ENCODE assay signal across 8 cellular contexts in the genomic region with DNA sequence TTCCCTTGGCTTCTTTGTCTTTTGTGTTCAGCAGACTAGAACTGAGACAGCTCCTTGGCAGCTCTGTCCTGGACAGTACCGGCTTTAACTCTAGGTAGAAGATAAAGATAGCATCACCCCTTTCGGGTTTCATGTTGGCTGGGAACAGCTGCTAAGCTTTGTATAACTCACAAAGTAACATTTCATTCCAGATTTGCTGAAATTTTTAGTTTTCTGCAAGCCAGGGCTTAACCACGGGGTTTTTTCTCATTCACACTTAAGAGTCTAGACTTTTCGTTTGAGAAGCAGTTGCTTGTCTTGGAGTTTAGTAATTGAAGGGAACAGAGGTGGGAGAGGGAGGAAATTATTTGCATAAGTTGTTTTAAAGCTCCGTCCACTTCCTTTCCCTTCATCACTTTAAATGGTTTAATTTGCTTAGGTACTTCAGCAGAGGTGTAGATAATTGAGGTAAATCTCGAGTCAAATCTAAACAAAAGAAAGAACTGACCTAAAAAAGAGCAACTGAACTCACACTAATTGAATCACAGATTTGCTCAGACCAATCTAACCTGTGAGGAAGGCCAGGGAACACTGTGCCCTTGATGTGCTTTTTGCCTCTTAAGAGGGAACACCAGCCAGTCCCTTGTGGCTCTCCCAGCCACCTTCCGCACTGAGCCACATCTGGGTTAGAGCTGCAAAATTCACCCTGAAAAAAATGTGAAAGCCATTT. TPM values are rescaled to one million over a fixed set of nuclear protein-coding genes. Genes with fewer than 3 reads are reported as not detected.
DNase-seq lines count a peak whose midpoint lies in the region; ATAC-seq and TF ChIP-seq lines count a peak whose summit lies in the region.

No MANE protein-coding gene starts in this region.

- CTCF ChIA-PET in activated CD8-positive, alpha-beta T cell treated with anti-CD3 and anti-CD28 coated beads for 36 hours (lab: Charles Lee): interaction anchor here (1.1 kb wide), 1 partner anchor 35 kb away, joined by 3 read pairs; no protein-coding TSS in a partner anchor
- CTCF ChIA-PET in Caco-2 (lab: Charles Lee): no interaction called here

- no peak for DNase-seq in activated CD8-positive, alpha-beta T cell treated with anti-CD3 and anti-CD28 coated beads for 36 hours
- peak; percentile 23 for DNase-seq in osteocyte (ENCODE audit: extremely low spot score, unreplicated experiment)
- DNase-seq in Caco-2: no peak
- no peak for DNase-seq in ureter (ENCODE audit: low spot score)
- no peak for DNase-seq in dorsolateral prefrontal cortex
- DNase-seq in body of pancreas: no peak

- H3K9me3 ChIP-seq in Caco-2 (no peaks in the 10 kb centered on the region), body of pancreas (no peaks in the 10 kb centered on the region)

- 45 to 55% methylated on average over 7 of the region's 7 CpGs for WGBS in body of pancreas, 2 donors

- intact Hi-C loops in activated CD8-positive, alpha-beta T cell treated with anti-CD3 and anti-CD28 coated beads for 36 hours (cut with micrococcal nuclease): no loop called here
- intact Hi-C loops in Caco-2 (cut with micrococcal nuclease; ENCODE audit: unreplicated experiment): no loop called here
- intact Hi-C loops in dorsolateral prefrontal cortex (cut with DNase I): no loop called here
- intact Hi-C loops in body of pancreas (cut with DNase I): no loop called here

- H3K4me3 Mint-ChIP-seq in activated CD8-positive, alpha-beta T cell treated with anti-CD3 and anti-CD28 coated beads for 36 hours: peak overlapping the region; percentile 5
- H3K4me3 Mint-ChIP-seq in osteocyte (ENCODE audit: unreplicated experiment): no peak overlapping the region
- no peak overlapping the region for H3K4me3 Mint-ChIP-seq in Caco-2 (ENCODE audit: unreplicated experiment)

- POLR2A ChIA-PET in activated CD8-positive, alpha-beta T cell treated with anti-CD3 and anti-CD28 coated beads for 36 hours (lab: Charles Lee): interaction anchor here (0.7 to 0.9 kb wide), 2 partner anchors 14 to 68 kb away, joined by 3 to 5 read pairs; no protein-coding TSS in a partner anchor
- POLR2A ChIA-PET in Caco-2 (lab: Charles Lee): no interaction called here

- H3K4me1 ChIP-seq in Caco-2: peaks cover 23% of the 10 kb centered on the region
- peaks cover 88% of the 10 kb centered on the region for H3K4me1 ChIP-seq in body of pancreas

- H3K4me1 Mint-ChIP-seq in activated CD8-positive, alpha-beta T cell treated with anti-CD3 and anti-CD28 coated beads for 36 hours (ENCODE audit: low read depth): peaks cover 79% of the 10 kb centered on the region
- H3K4me1 Mint-ChIP-seq in osteocyte (ENCODE audit: unreplicated experiment) (peaks cover 54% of the 10 kb centered on the region), Caco-2 (ENCODE audit: low read depth, unreplicated experiment) (peaks cover 26% of the 10 kb centered on the region)

- no TSS peak for BruUV-seq in Caco-2 (replicated peaks; lab: Mats Ljungman, UMichigan)

- peak overlapping the region in 3 of 59 donors; percentile 8 to 23 (median 15) for H3K27ac ChIP-seq in dorsolateral prefrontal cortex
- H3K27ac ChIP-seq in body of pancreas: peak overlapping the region in 2 of 4 donors; percentile 30 to 48

- no peak for TF ChIP-seq POLR2A in body of pancreas (IDR thresholded peaks at IDR 0.05)

- no peak for TF ChIP-seq CTCF in activated CD8-positive, alpha-beta T cell treated with anti-CD3 and anti-CD28 coated beads for 36 hours (IDR thresholded peaks at IDR 0.05)
- TF ChIP-seq CTCF in osteocyte (IDR thresholded peaks at IDR 0.05) (no peak), Caco-2 (IDR thresholded peaks at IDR 0.05; ENCODE audit: insufficient read depth in 1 of 2, low read depth in 1 of 2, low read length in 1 of 2, severe bottlenecking in 1 of 2, unreplicated experiment in 1 of 2) (no peak), dorsolateral prefrontal cortex (IDR thresholded peaks at IDR 0.05 in 54 of 56, conservative IDR thresholded peaks at IDR 0.05 in 2 of 56; ENCODE audit: low read depth in 1 of 56, partially characterized antibody in 56 of 56) (no peak), body of pancreas (IDR thresholded peaks at IDR 0.05) (no peak)

- no peaks in the 10 kb centered on the region for H3K27me3 Mint-ChIP-seq in activated CD8-positive, alpha-beta T cell treated with anti-CD3 and anti-CD28 coated beads for 36 hours
- no peaks in the 10 kb centered on the region for H3K27me3 Mint-ChIP-seq in osteocyte (ENCODE audit: unreplicated experiment)
- H3K27me3 Mint-ChIP-seq in Caco-2 (ENCODE audit: insufficient read depth, unreplicated experiment): no peaks in the 10 kb centered on the region

- no peaks in the 10 kb centered on the region for H3K9me3 Mint-ChIP-seq in activated CD8-positive, alpha-beta T cell treated with anti-CD3 and anti-CD28 coated beads for 36 hours
- H3K9me3 Mint-ChIP-seq in osteocyte (ENCODE audit: unreplicated experiment) (no peaks in the 10 kb centered on the region), Caco-2 (ENCODE audit: unreplicated experiment) (no peaks in the 10 kb centered on the region)

- no peak overlapping the region for H3K4me3 ChIP-seq in Caco-2 (ENCODE audit: low read depth, low read length)
- H3K4me3 ChIP-seq in dorsolateral prefrontal cortex: no peak overlapping the region
- no peak overlapping the region for H3K4me3 ChIP-seq in body of pancreas

- H3K36me3 ChIP-seq in Caco-2 (ENCODE audit: control insufficient read depth, insufficient read depth, low read length) (no peaks in the 10 kb centered on the region), body of pancreas (replicated peaks in 1 of 2; ENCODE audit: insufficient read depth in 1 of 2, low read depth in 2 of 2) (no peaks in the 10 kb centered on the region)

- H3K27me3 ChIP-seq in Caco-2 (replicated peaks; ENCODE audit: control insufficient read depth, insufficient read depth, low read length): no peaks in the 10 kb centered on the region
- H3K27me3 ChIP-seq in dorsolateral prefrontal cortex: peaks cover 0 to 3% (median 0%) of the 10 kb centered on the region in 45 donors
- no peaks in the 10 kb centered on the region for H3K27me3 ChIP-seq in body of pancreas

- peak overlapping the region; percentile 73 for H3K27ac Mint-ChIP-seq in activated CD8-positive, alpha-beta T cell treated with anti-CD3 and anti-CD28 coated beads for 36 hours
- H3K27ac Mint-ChIP-seq in osteocyte (ENCODE audit: unreplicated experiment) (peak overlapping the region; percentile 69), Caco-2 (ENCODE audit: unreplicated experiment) (no peak overlapping the region)

- ATAC-seq in GM18907 (IDR thresholded peaks at IDR 0.05; ENCODE audit: unreplicated experiment) (peak; percentile 40), HG02763 (IDR thresholded peaks at IDR 0.05; ENCODE audit: unreplicated experiment) (peak; percentile 43), body of pancreas (no peak)
- no peak for ATAC-seq in activated CD8-positive, alpha-beta T cell treated with anti-CD3 and anti-CD28 coated beads for 36 hours

- peaks cover 16% of the 10 kb centered on the region for H3K36me3 Mint-ChIP-seq in activated CD8-positive, alpha-beta T cell treated with anti-CD3 and anti-CD28 coated beads for 36 hours (ENCODE audit: low read depth)
- no peaks in the 10 kb centered on the region for H3K36me3 Mint-ChIP-seq in osteocyte (ENCODE audit: unreplicated experiment)
- H3K36me3 Mint-ChIP-seq in Caco-2 (ENCODE audit: insufficient read depth, unreplicated experiment): peaks cover 10% of the 10 kb centered on the region

RNA-seq across cellular contexts. Expression of a gene that starts 48.3 kb away (rescaled TPM):
- 10 to 100 TPM; 18.7 to 19.7 TPM for total RNA-seq in activated CD8-positive, alpha-beta T cell treated with anti-CD3 and anti-CD28 coated beads for 36 hours
- total RNA-seq in osteocyte (29.4 and 29.9 TPM in 2 replicates), Caco-2 (2022) (48.6 and 51.1 TPM in 2 replicates), ureter (74.6 TPM), dorsolateral prefrontal cortex (10 to 100 TPM in 27 of 120 experiments, 1 to 10 TPM in 93; 3.4 to 21.0 (median 7.6) TPM), body of pancreas (10 to 100 TPM; 33.5 to 44.8 TPM)

Comparison
In these comparisons a context has a peak if more than half of its experiments do, and no peak if none do; other contexts are left out.
1. ATAC-seq: peak in GM18907 (single experiment) and HG02763 (single experiment); none in activated CD8-positive, alpha-beta T cell treated with anti-CD3 and anti-CD28 coated beads for 36 hours (single experiment) and body of pancreas (single experiment).